Comparison of ENCODE assay signal across 1 cellular context in genomic region chr13:113513761-113514160, GRCh38.
TF ChIP-seq lines count a peak whose summit lies in the region.

No MANE protein-coding gene starts in this region.

TF ChIP-seq in HepG2, 621 proteins besides CTCF, POLR2A, EP300 and RAD21 (continued from another document):
- TF ChIP-seq ZNF646 (CRISPR knock-in tag; IDR thresholded peaks at IDR 0.05) (no peak), CHD2 (IDR thresholded peaks at IDR 0.05; ENCODE audit: low read depth, low read length) (no peak), ZNF619 (CRISPR knock-in tag; IDR thresholded peaks at IDR 0.05) (no peak), JUN (CRISPR knock-in tag; IDR thresholded peaks at IDR 0.05) (no peak), ZNF224 (CRISPR knock-in tag; IDR thresholded peaks at IDR 0.05) (no peak), KIAA2018 (CRISPR knock-in tag; IDR thresholded peaks at IDR 0.05; ENCODE audit: borderline replicate concordance) (no peak), KLF16 (CRISPR knock-in tag; IDR thresholded peaks at IDR 0.05) (no peak), SAFB2 (CRISPR knock-in tag; IDR thresholded peaks at IDR 0.05; ENCODE audit: borderline replicate concordance, low read depth) (no peak), ETV5 (CRISPR knock-in tag; IDR thresholded peaks at IDR 0.05; ENCODE audit: borderline replicate concordance) (no peak), PRDM15 (CRISPR knock-in tag; IDR thresholded peaks at IDR 0.05) (no peak)
- TF ChIP-seq, protein P1, sequence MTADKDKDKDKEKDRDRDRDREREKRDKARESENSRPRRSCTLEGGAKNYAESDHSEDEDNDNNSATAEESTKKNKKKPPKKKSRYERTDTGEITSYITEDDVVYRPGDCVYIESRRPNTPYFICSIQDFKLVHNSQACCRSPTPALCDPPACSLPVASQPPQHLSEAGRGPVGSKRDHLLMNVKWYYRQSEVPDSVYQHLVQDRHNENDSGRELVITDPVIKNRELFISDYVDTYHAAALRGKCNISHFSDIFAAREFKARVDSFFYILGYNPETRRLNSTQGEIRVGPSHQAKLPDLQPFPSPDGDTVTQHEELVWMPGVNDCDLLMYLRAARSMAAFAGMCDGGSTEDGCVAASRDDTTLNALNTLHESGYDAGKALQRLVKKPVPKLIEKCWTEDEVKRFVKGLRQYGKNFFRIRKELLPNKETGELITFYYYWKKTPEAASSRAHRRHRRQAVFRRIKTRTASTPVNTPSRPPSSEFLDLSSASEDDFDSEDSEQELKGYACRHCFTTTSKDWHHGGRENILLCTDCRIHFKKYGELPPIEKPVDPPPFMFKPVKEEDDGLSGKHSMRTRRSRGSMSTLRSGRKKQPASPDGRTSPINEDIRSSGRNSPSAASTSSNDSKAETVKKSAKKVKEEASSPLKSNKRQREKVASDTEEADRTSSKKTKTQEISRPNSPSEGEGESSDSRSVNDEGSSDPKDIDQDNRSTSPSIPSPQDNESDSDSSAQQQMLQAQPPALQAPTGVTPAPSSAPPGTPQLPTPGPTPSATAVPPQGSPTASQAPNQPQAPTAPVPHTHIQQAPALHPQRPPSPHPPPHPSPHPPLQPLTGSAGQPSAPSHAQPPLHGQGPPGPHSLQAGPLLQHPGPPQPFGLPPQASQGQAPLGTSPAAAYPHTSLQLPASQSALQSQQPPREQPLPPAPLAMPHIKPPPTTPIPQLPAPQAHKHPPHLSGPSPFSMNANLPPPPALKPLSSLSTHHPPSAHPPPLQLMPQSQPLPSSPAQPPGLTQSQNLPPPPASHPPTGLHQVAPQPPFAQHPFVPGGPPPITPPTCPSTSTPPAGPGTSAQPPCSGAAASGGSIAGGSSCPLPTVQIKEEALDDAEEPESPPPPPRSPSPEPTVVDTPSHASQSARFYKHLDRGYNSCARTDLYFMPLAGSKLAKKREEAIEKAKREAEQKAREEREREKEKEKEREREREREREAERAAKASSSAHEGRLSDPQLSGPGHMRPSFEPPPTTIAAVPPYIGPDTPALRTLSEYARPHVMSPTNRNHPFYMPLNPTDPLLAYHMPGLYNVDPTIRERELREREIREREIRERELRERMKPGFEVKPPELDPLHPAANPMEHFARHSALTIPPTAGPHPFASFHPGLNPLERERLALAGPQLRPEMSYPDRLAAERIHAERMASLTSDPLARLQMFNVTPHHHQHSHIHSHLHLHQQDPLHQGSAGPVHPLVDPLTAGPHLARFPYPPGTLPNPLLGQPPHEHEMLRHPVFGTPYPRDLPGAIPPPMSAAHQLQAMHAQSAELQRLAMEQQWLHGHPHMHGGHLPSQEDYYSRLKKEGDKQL (CRISPR knock-in tag; IDR thresholded peaks at IDR 0.05; ENCODE audit: low read depth), result no peak
TF ChIP-seq in HepG2: peak in this region for 0.
